8 cellular contexts compared by ENCODE assay signal in the genomic region with DNA sequence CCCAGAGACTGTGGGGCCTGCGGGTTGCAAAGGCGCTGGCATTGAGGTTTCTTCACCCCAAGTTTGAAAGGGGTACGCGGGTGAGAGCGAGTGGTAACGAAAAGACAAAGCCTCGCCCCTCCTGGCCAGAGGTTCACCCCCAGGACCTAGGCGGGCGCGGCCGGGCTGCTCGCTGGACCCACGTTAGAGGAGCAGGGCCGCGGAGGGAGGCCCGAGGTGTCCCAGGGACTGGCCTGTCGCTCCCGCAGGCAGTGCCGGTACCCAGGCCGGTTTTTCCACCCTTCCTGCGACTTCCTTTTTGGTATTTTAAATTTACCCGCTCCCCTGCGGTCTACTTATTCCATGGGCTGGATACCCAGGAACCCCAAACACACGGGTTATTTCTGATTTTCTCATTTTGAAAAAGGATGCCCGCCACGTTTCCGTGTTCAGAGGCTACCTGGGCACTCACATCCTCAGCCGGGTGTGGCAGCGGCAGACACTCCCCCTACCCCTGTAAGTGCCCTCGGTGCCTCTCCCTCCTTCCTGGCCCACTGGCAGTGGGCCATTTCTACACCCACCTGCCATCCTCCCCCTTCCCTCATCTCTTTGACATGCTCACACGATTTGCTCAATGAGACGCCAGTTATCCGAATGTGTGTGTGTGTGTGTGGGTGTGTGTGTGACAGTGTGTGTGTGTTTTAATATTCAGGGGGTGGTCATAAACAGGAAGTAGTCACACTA. TPM values are rescaled to one million over a fixed set of nuclear protein-coding genes. Genes with fewer than 3 reads are reported as not detected.
DNase-seq lines count a peak whose midpoint lies in the region; TF ChIP-seq lines count a peak whose summit lies in the region.

No MANE protein-coding gene starts in this region.

- H3K27me3 Mint-ChIP-seq in T-helper 2 cell treated with Interferon-gamma antibody and Interleukin-4, amounts not matched to agents 5 μg/mL and 100 μg/mL, for 36 hours (ENCODE audit: low read depth) = peaks cover 72% of the 10 kb centered on the region
- H3K27me3 Mint-ChIP-seq in activated naive CD8-positive, alpha-beta T cell = peaks cover 43% of the 10 kb centered on the region

- H3K36me3 ChIP-seq in testis (ENCODE audit: low read depth, missing control alignments) = no peaks in the 10 kb centered on the region
- no peaks in the 10 kb centered on the region for H3K36me3 ChIP-seq in Karpas-422 (ENCODE audit: insufficient read depth, low read length)

- H3K79me2 ChIP-seq in Karpas-422 (ENCODE audit: low read length) = no peaks in the 10 kb centered on the region

- H3K9ac ChIP-seq in Karpas-422 (ENCODE audit: low read length) = no peak overlapping the region

- TF ChIP-seq CTCF in testis (IDR thresholded peaks at IDR 0.05) = no peak

- no peak for DNase-seq in T-helper 2 cell treated with Interferon-gamma antibody and Interleukin-4, amounts not matched to agents 5 μg/mL and 100 μg/mL, for 36 hours (ENCODE audit: low spot score)
- DNase-seq in T-helper 2 cell (no peak), testis (no peak), middle frontal gyrus (ENCODE audit: extremely low spot score, low spot score) (no peak), Karpas-422 (no peak), GF-D8 (lab: John Stamatoyannopoulos, UW) (no peak)

- H3K9me3 Mint-ChIP-seq in T-helper 2 cell treated with Interferon-gamma antibody and Interleukin-4, amounts not matched to agents 5 μg/mL and 100 μg/mL, for 36 hours = no peaks in the 10 kb centered on the region
- no peaks in the 10 kb centered on the region for H3K9me3 Mint-ChIP-seq in activated naive CD8-positive, alpha-beta T cell (ENCODE audit: low read depth)

- intact Hi-C loops in testis (cut with DNase I; ENCODE audit: low total_unique reads) = no loop called here

- peak overlapping the region; percentile 84 for H3K4me3 Mint-ChIP-seq in T-helper 2 cell treated with Interferon-gamma antibody and Interleukin-4, amounts not matched to agents 5 μg/mL and 100 μg/mL, for 36 hours
- H3K4me3 Mint-ChIP-seq in activated naive CD8-positive, alpha-beta T cell = peak overlapping the region; percentile 63

- H3K4me3 ChIP-seq in iPS-18c (ENCODE audit: insufficient read depth, low read depth, low read length) (peak overlapping the region; percentile 43), testis (peak overlapping the region; percentile 31 to 59), Karpas-422 (ENCODE audit: low read length) (no peak overlapping the region)

- H2AFZ ChIP-seq in Karpas-422 (ENCODE audit: low read length) = no peak overlapping the region

- peaks cover 11% of the 10 kb centered on the region for H3K4me1 ChIP-seq in testis
- no peaks in the 10 kb centered on the region for H3K4me1 ChIP-seq in Karpas-422 (ENCODE audit: low read length)

- no peaks in the 10 kb centered on the region for H3K9me3 ChIP-seq in iPS-18c (ENCODE audit: control insufficient read depth, insufficient read depth, low read length)
- no peaks in the 10 kb centered on the region for H3K9me3 ChIP-seq in testis
- no peaks in the 10 kb centered on the region for H3K9me3 ChIP-seq in Karpas-422 (ENCODE audit: low read length)

- no peaks in the 10 kb centered on the region for H3K36me3 Mint-ChIP-seq in T-helper 2 cell treated with Interferon-gamma antibody and Interleukin-4, amounts not matched to agents 5 μg/mL and 100 μg/mL, for 36 hours (ENCODE audit: low read depth)
- no peaks in the 10 kb centered on the region for H3K36me3 Mint-ChIP-seq in activated naive CD8-positive, alpha-beta T cell

- H4K20me1 ChIP-seq in Karpas-422 (ENCODE audit: insufficient read depth, low read depth, low read length) = no peaks in the 10 kb centered on the region

- H3K27me3 ChIP-seq in testis (no peaks in the 10 kb centered on the region), Karpas-422 (ENCODE audit: low read length) (no peaks in the 10 kb centered on the region)

- H3K4me2 ChIP-seq in Karpas-422 (ENCODE audit: low read depth, low read length, poor library complexity, severe bottlenecking) = no peak overlapping the region

- WGBS in testis, 2 donors = 33 to 50% methylated on average over 33 of the region's 33 CpGs

- H3K27ac Mint-ChIP-seq in T-helper 2 cell treated with Interferon-gamma antibody and Interleukin-4, amounts not matched to agents 5 μg/mL and 100 μg/mL, for 36 hours = no peak overlapping the region
- no peak overlapping the region for H3K27ac Mint-ChIP-seq in activated naive CD8-positive, alpha-beta T cell

- no peak for TF ChIP-seq POLR2A in testis (IDR thresholded peaks at IDR 0.05)

- peaks cover 6% of the 10 kb centered on the region for H3K4me1 Mint-ChIP-seq in T-helper 2 cell treated with Interferon-gamma antibody and Interleukin-4, amounts not matched to agents 5 μg/mL and 100 μg/mL, for 36 hours (ENCODE audit: low read depth)
- peaks cover 10% of the 10 kb centered on the region for H3K4me1 Mint-ChIP-seq in activated naive CD8-positive, alpha-beta T cell (ENCODE audit: low read depth)

- H3K9me2 ChIP-seq in Karpas-422 (replicated peaks; ENCODE audit: insufficient read depth, low read length) = no peaks in the 10 kb centered on the region

- H3K27ac ChIP-seq in testis (peak overlapping the region; percentile 63 to 73), Karpas-422 (ENCODE audit: low read length) (no peak overlapping the region)

RNA-seq across cellular contexts. Expression of a gene that starts 1.6 kb away (rescaled TPM):
- 1 to 10 TPM; 4.6 to 5.9 TPM for total RNA-seq in testis
- 1.4 TPM for polyA plus RNA-seq in testis (ENCODE audit: insufficient read depth, low read depth, low replicate concordance)
- not detected in 2 replicates for total RNA-seq in Karpas-422 (2014; rRNA removed; shearing (Covaris generic); ENCODE audit: low replicate concordance)

RNA-seq across cellular contexts. Expression of a gene that starts 10.1 kb away (rescaled TPM):
- total RNA-seq in testis = 10 to 100 TPM in 1 of 2 donors, 1 to 10 TPM in 1; 7.6 to 11.2 TPM
- 3.9 TPM for polyA plus RNA-seq in testis (ENCODE audit: insufficient read depth, low read depth, low replicate concordance)
- 0.07 TPM in 1 of 2 replicates, not detected in the other for total RNA-seq in Karpas-422 (2014; rRNA removed; shearing (Covaris generic); ENCODE audit: low replicate concordance)

RNA-seq across cellular contexts. Expression of a gene that starts 21.7 kb away (rescaled TPM):
- 10 to 100 TPM; 45.0 to 55.6 TPM for total RNA-seq in testis
- polyA plus RNA-seq in testis (ENCODE audit: insufficient read depth, low read depth, low replicate concordance) = 42.2 TPM
- total RNA-seq in Karpas-422 (2014; rRNA removed; shearing (Covaris generic); ENCODE audit: low replicate concordance) = 18.8 and 21.8 TPM in 2 replicates
